Comparison of ENCODE assay signal across 8 cellular contexts in the genomic region with DNA sequence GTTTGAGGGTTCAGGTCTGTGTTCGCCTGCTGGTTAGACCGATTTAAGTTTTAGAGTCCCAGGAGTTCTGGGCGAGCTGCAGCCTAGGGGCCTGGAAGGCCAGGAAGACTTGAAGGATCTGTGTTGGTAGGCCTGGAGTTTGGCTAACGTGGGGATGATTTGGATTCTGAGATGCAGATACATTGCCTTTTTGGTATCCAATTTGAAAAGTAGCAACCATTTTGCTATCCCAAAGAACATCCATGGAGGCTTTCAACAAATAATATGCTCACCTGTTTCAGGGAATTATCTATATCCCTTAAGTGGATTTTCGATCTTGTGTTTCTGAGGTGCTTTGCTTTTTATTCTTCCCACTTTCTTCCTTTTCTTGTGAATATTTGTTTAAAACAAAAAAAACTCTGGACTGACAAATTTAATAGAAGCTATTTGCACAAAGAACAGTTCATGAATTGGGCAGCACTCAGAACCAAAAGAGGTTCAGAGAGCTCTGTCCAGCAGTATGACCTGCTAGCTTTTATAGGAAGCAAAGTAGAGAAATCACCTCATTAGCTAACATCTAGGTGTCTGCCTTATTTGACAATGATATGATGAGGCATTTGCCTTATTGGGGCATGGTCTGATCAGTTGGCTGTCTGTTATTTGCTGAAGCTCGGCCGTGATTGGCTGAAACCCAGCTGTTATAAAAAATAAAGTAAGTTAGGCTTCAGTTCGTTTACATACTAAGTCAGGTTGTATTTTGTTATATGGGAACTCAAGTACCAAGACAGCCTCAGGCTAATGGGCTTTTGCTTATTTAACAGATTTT. TPM values are rescaled to one million over a fixed set of nuclear protein-coding genes. Genes with fewer than 3 reads are reported as not detected.
DNase-seq lines count a peak whose midpoint lies in the region; ATAC-seq, FAIRE-seq and TF ChIP-seq lines count a peak whose summit lies in the region.

No MANE protein-coding gene starts in this region.

- H3K4me3 Mint-ChIP-seq in activated CD4-positive, alpha-beta T cell treated with anti-CD3 and anti-CD28 coated beads, Interleukin-2, amount 10 ng/mL, durations not matched to agents 24 days and 14 days, result peak overlapping the region; percentile 95
- H3K4me3 Mint-ChIP-seq in activated naive CD8-positive, alpha-beta T cell, result peak overlapping the region; percentile 99

- H3K4me1 ChIP-seq in kidney (ENCODE audit: control insufficient read depth in 1 of 2, insufficient read depth in 1 of 2, low read depth in 1 of 2, low read length in 2 of 2), result peaks cover 12 to 15% of the 10 kb centered on the region in 2 donors
- H3K4me1 ChIP-seq in thoracic aorta (ENCODE audit: control insufficient read depth in 1 of 2, low read depth in 2 of 2), result peaks cover 33 to 43% of the 10 kb centered on the region in 2 donors

- peak overlapping the region; percentile 63 to 91 for H3K9ac ChIP-seq in kidney (ENCODE audit: low read length in 2 of 2)

- H3K27ac ChIP-seq in kidney (ENCODE audit: low read depth in 2 of 2, low read length in 2 of 2), result peak overlapping the region; percentile 83 to 85
- peak overlapping the region; percentile 95 to 97 for H3K27ac ChIP-seq in thoracic aorta

- FAIRE-seq in kidney (lab: Jason Lieb, UNC), result no peak

- H3K4me1 Mint-ChIP-seq in activated CD4-positive, alpha-beta T cell treated with anti-CD3 and anti-CD28 coated beads, Interleukin-2, amount 10 ng/mL, durations not matched to agents 24 days and 14 days, result peaks cover 34% of the 10 kb centered on the region
- peaks cover 45% of the 10 kb centered on the region for H3K4me1 Mint-ChIP-seq in activated naive CD8-positive, alpha-beta T cell (ENCODE audit: low read depth)

- TF ChIP-seq CTCF in kidney (IDR thresholded peaks at IDR 0.05; ENCODE audit: borderline replicate concordance, extremely low read depth, insufficient read depth), result no peak
- TF ChIP-seq CTCF in thoracic aorta (IDR thresholded peaks at IDR 0.05), result no peak

- H3K27ac Mint-ChIP-seq in activated CD4-positive, alpha-beta T cell treated with anti-CD3 and anti-CD28 coated beads, Interleukin-2, amount 10 ng/mL, durations not matched to agents 24 days and 14 days, result peak overlapping the region; percentile 92
- H3K27ac Mint-ChIP-seq in activated naive CD8-positive, alpha-beta T cell, result peak overlapping the region; percentile 99

- H3K4me3 ChIP-seq in kidney (ENCODE audit: low read length in 2 of 2) (peak overlapping the region; percentile 81 to 93), thoracic aorta (peak overlapping the region; percentile 96)

- peaks cover 4% of the 10 kb centered on the region for H3K27me3 Mint-ChIP-seq in activated CD4-positive, alpha-beta T cell treated with anti-CD3 and anti-CD28 coated beads, Interleukin-2, amount 10 ng/mL, durations not matched to agents 24 days and 14 days
- H3K27me3 Mint-ChIP-seq in activated naive CD8-positive, alpha-beta T cell, result no peaks in the 10 kb centered on the region

- H3K27me3 ChIP-seq in thoracic aorta (replicated peaks; ENCODE audit: insufficient read depth), result no peaks in the 10 kb centered on the region

- ATAC-seq in thoracic aorta (ENCODE audit: insufficient number of reproducible peaks, low FRiP score, low read depth), result no peak
- ATAC-seq in GM19452 (IDR thresholded peaks at IDR 0.05; ENCODE audit: unreplicated experiment), result no peak
- no peak for ATAC-seq in HG03039 (IDR thresholded peaks at IDR 0.05; ENCODE audit: unreplicated experiment)

- peaks cover 0 to 2% of the 10 kb centered on the region in 2 donors for H3K36me3 ChIP-seq in kidney (ENCODE audit: control insufficient read depth in 1 of 2, insufficient read depth in 2 of 2, low read length in 2 of 2)
- H3K36me3 ChIP-seq in thoracic aorta, result no peaks in the 10 kb centered on the region

- H3K9me3 Mint-ChIP-seq in activated CD4-positive, alpha-beta T cell treated with anti-CD3 and anti-CD28 coated beads, Interleukin-2, amount 10 ng/mL, durations not matched to agents 24 days and 14 days, result no peaks in the 10 kb centered on the region
- H3K9me3 Mint-ChIP-seq in activated naive CD8-positive, alpha-beta T cell (ENCODE audit: low read depth), result no peaks in the 10 kb centered on the region

- no peak for DNase-seq in activated CD4-positive, alpha-beta T cell treated with anti-CD3 and anti-CD28 coated beads, Interleukin-2, amount 10 ng/mL, durations not matched to agents 24 days and 14 days
- no peak for DNase-seq in activated CD4-positive, alpha-beta T cell treated with anti-CD3 and anti-CD28 coated beads for 4 hours
- no peak for DNase-seq in kidney
- DNase-seq in thoracic aorta (ENCODE audit: low spot score), result no peak
- no peak for DNase-seq in HK-2 (ENCODE audit: unreplicated experiment)

- intact Hi-C loops in activated CD4-positive, alpha-beta T cell treated with anti-CD3 and anti-CD28 coated beads, Interleukin-2, amount 10 ng/mL, durations not matched to agents 24 days and 14 days (cut with micrococcal nuclease), result loop anchor here (1.0 to 2.0 kb wide), 2 partner anchors 161 to 415 kb away; a partner anchor contains a TSS
- intact Hi-C loops in kidney (cut with DNase I), result no loop called here

- H3K36me3 Mint-ChIP-seq in activated CD4-positive, alpha-beta T cell treated with anti-CD3 and anti-CD28 coated beads, Interleukin-2, amount 10 ng/mL, durations not matched to agents 24 days and 14 days (ENCODE audit: low read depth), result peaks cover 40% of the 10 kb centered on the region
- H3K36me3 Mint-ChIP-seq in activated naive CD8-positive, alpha-beta T cell, result peaks cover 13% of the 10 kb centered on the region

- H3K9me3 ChIP-seq in kidney (ENCODE audit: control insufficient read depth in 1 of 2, low read length in 2 of 2) (no peaks in the 10 kb centered on the region), thoracic aorta (no peaks in the 10 kb centered on the region)

RNA-seq across cellular contexts. Expression of a gene that starts 0.7 kb away (rescaled TPM):
- total RNA-seq in activated CD4-positive, alpha-beta T cell treated with anti-CD3 and anti-CD28 coated beads, Interleukin-2, amount 10 ng/mL, durations not matched to agents 24 days and 14 days, result 22.3 and 24.0 TPM in 2 replicates
- total RNA-seq in kidney (30.9 TPM), thoracic aorta (10 to 100 TPM; 35.2 to 42.5 TPM)
- 15.4 TPM for polyA plus RNA-seq in kidney (ENCODE audit: insufficient read depth, low read depth, low replicate concordance)

RNA-seq across cellular contexts. Expression of a gene that starts 9.4 kb away (rescaled TPM):
- total RNA-seq in activated CD4-positive, alpha-beta T cell treated with anti-CD3 and anti-CD28 coated beads, Interleukin-2, amount 10 ng/mL, durations not matched to agents 24 days and 14 days, result 0.36 TPM in 1 of 2 replicates, not detected in the other
- total RNA-seq in kidney (not detected), thoracic aorta (1 to 10 TPM in 1 of 2 donors, not detected in 1; 2.6 TPM)
- 0.73 TPM for polyA plus RNA-seq in kidney (ENCODE audit: insufficient read depth, low read depth, low replicate concordance)

RNA-seq across cellular contexts. Expression of a gene that starts 43.2 kb away (rescaled TPM):
- 0.19 and 0.33 TPM in 2 replicates for total RNA-seq in activated CD4-positive, alpha-beta T cell treated with anti-CD3 and anti-CD28 coated beads, Interleukin-2, amount 10 ng/mL, durations not matched to agents 24 days and 14 days
- total RNA-seq in kidney (not detected), thoracic aorta (1 to 10 TPM in 1 of 2 donors, under 1 TPM in 1; 0.41 to 2.9 TPM)
- not detected for polyA plus RNA-seq in kidney (ENCODE audit: insufficient read depth, low read depth, low replicate concordance)

RNA-seq across cellular contexts. Expression of a gene that starts 55.8 kb away (rescaled TPM):
- not detected in 2 replicates for total RNA-seq in activated CD4-positive, alpha-beta T cell treated with anti-CD3 and anti-CD28 coated beads, Interleukin-2, amount 10 ng/mL, durations not matched to agents 24 days and 14 days
- total RNA-seq in kidney (10.0 TPM), thoracic aorta (1 to 10 TPM in 1 of 2 donors, not detected in 1; 2.3 TPM)
- polyA plus RNA-seq in kidney (ENCODE audit: insufficient read depth, low read depth, low replicate concordance), result 198 TPM
